Comparison of ENCODE assay signal across 28 cellular contexts in the genomic region with DNA sequence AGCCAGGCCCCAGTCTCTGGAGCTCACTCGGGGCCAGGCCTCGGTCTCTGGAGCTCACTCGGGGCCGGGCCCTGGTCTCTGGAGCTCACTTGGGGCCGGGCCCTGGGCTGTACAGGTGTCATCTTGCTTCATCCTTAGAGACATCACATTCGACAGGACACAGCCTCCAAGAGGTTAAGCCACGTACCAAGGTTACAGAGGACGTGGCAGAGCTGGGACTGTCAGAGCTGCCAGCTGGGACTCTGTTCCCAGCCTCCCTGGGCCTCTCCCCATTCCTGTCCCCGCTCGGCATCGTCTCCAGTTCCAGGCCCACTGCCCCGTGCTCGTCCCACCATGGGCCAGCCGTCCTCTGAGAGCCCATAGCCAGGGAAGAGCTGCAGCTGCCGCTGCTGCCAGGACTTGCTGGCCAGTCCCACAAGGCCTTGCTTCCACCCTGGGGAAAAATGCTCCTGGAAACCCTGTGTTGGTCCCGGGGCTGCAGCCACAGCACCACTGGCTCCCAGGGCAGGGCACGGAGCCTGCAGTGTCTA. TPM values are rescaled to one million over a fixed set of nuclear protein-coding genes. Genes with fewer than 3 reads are reported as not detected.
"Had no signal": no experiment of that assay in that cellular context is flagged by ENCODE, and none has a peak within 500 bp of the region (broad histone marks: within the 10 kb centered on the region; RNA-seq: fewer than 3 reads in every experiment).

No MANE protein-coding gene starts in this region.

- ATAC-seq: naive thymus-derived CD8-positive, alpha-beta T cell; pancreas; psoas muscle; right cardiac atrium; right lobe of liver; stimulated activated effector memory CD8-positive, alpha-beta T cell treated with anti-CD3 and anti-CD28 coated beads, Interleukin-12 subunit alpha, Interleukin-12 subunit beta, amount 100 ng/mL, for 72 hours; stimulated activated naive B cell treated with anti-CD40 and anti-IgM and Interleukin-4, amounts not matched to agents 10 μg/mL and 1 μg/mL and 100 μg/mL, for 72 hours had no signal

- H3K9me3 ChIP-seq: pancreas, psoas muscle, right lobe of liver, sigmoid colon, stomach, thoracic aorta, thyroid gland, tibial nerve, upper lobe of left lung, vagina had no signal

- H3K27me3 ChIP-seq: pancreas, right lobe of liver, sigmoid colon, stomach, thyroid gland, tibial nerve, upper lobe of left lung, vagina had no signal

- H3K4me3 ChIP-seq: pancreas, psoas muscle, right lobe of liver, sigmoid colon, stomach, thoracic aorta, thyroid gland, tibial nerve, upper lobe of left lung, vagina had no signal

- H3K27ac ChIP-seq: pancreas, psoas muscle, right lobe of liver, sigmoid colon, stomach, thoracic aorta, thyroid gland, tibial nerve, upper lobe of left lung, vagina had no signal

- H3K36me3 ChIP-seq: pancreas had no signal

- DNase-seq: nephron progenitor cell; occipital lobe; psoas muscle; right lobe of liver; sigmoid colon; small intestine; stimulated activated CD4-positive, alpha-beta T cell treated with anti-CD3 and anti-CD28 coated beads, Interleukin-15, amount 100 ng/mL, for 24 hours; stimulated activated CD4-positive, alpha-beta T cell treated with anti-CD3 and anti-CD28 coated beads, Interleukin-2, amount 100 ng/mL, for 24 hours; stimulated activated CD4-positive, alpha-beta T cell treated with anti-CD3 and anti-CD28 coated beads, Interleukin-2, amount 100 ng/mL, for 48 hours; stimulated activated CD4-positive, alpha-beta T cell treated with anti-CD3 and anti-CD28 coated beads, Interleukin-4, amount 100 ng/mL, for 24 hours; stimulated activated naive B cell treated with anti-CD40 and anti-IgM and Interleukin-4, amounts not matched to agents 10 μg/mL and 1 μg/mL and 100 μg/mL, for 72 hours; stimulated activated naive CD4-positive, alpha-beta T cell treated with Interleukin-2 at 50 U/mL for 16 hours; stomach; thyroid gland; trophoblast cell; upper lobe of left lung had no signal

- H3K4me1 ChIP-seq: pancreas, right lobe of liver, sigmoid colon, stomach, tibial nerve, upper lobe of left lung had no signal

RNA-seq across cellular contexts. Expression of a gene that starts 19.6 kb away (rescaled TPM):
- total RNA-seq: neural crest cell, osteocyte, psoas muscle, right cardiac atrium, right lobe of liver, skeletal muscle tissue, stomach, subcutaneous adipose tissue, ureter, vagina had no signal
